8 cellular contexts compared by ENCODE assay signal in genomic region chr12:25130741-25131188, GRCh38.
DNase-seq lines count a peak whose midpoint lies in the region; ATAC-seq, FAIRE-seq and TF ChIP-seq lines count a peak whose summit lies in the region.

No MANE protein-coding gene starts in this region.

- H3K4me1 ChIP-seq in endothelial cell of umbilical vein (ENCODE audit: control insufficient read depth, extremely low read depth, insufficient read depth, low read length), result no peaks in the 10 kb centered on the region
- no peaks in the 10 kb centered on the region for H3K4me1 ChIP-seq in osteoblast (ENCODE audit: insufficient read depth, low read length)

- H3K36me3 Mint-ChIP-seq in CD14-positive monocyte, result no peaks in the 10 kb centered on the region

- FAIRE-seq in endothelial cell of umbilical vein (lab: Jason Lieb, UNC), result no peak

- TF ChIP-seq POLR2A in endothelial cell of umbilical vein (IDR thresholded peaks at IDR 0.05; ENCODE audit: low read depth, low read length), result no peak

- dilution Hi-C loops in endothelial cell of umbilical vein (cut with MboI; ENCODE audit: extremely low pct_ligation_motif_present, low sequenced_read_pairs), result no loop called here

- TF ChIP-seq CTCF in CD14-positive monocyte (IDR thresholded peaks at IDR 0.05), result peak; percentile 85
- peak; percentile 19 to 34 for TF ChIP-seq CTCF in endothelial cell of umbilical vein (IDR thresholded peaks at IDR 0.05; ENCODE audit: extremely low read depth in 1 of 2, insufficient read depth in 1 of 2, low read depth in 1 of 2, low read length in 2 of 2)
- TF ChIP-seq CTCF in osteoblast (IDR thresholded peaks at IDR 0.05; ENCODE audit: extremely low read depth, low read depth, low read length), result peak; percentile 63

- no TSS peak for BruUV-seq in endothelial cell of umbilical vein (replicated peaks; lab: Mats Ljungman, UMichigan)

- no peak overlapping the region for H3K9ac ChIP-seq in endothelial cell of umbilical vein (replicated peaks; ENCODE audit: extremely low read depth, insufficient read depth, low read length)

- CTCF ChIA-PET in endothelial cell of umbilical vein (lab: Charles Lee), result interaction anchor here (1.2 to 5.2 kb wide), 5 partner anchors 9 to 172 kb away, joined by 4 to 64 read pairs (median 10); no protein-coding TSS in a partner anchor

- H3K9me3 ChIP-seq in endothelial cell of umbilical vein (replicated peaks; ENCODE audit: control insufficient read depth, insufficient read depth, low read length) (no peaks in the 10 kb centered on the region), osteoblast (ENCODE audit: low read depth, low read length) (no peaks in the 10 kb centered on the region)

- H3K36me3 ChIP-seq in endothelial cell of umbilical vein (ENCODE audit: control insufficient read depth in 2 of 2, extremely low read depth in 1 of 2, insufficient read depth in 2 of 2, low read length in 2 of 2) (no peaks in the 10 kb centered on the region), osteoblast (ENCODE audit: insufficient read depth, low read length) (no peaks in the 10 kb centered on the region)

- POLR2A ChIA-PET in endothelial cell of umbilical vein (lab: Charles Lee), result no interaction called here

- no peaks in the 10 kb centered on the region for H3K9me3 Mint-ChIP-seq in CD14-positive monocyte

- H3K27me3 ChIP-seq in endothelial cell of umbilical vein (ENCODE audit: control insufficient read depth in 2 of 2, insufficient read depth in 2 of 2, low read length in 2 of 2), result peaks cover 0 to 2% of the 10 kb centered on the region in 2 experiments
- H3K27me3 ChIP-seq in osteoblast (ENCODE audit: insufficient read depth, low read length), result no peaks in the 10 kb centered on the region

- H3K4me3 ChIP-seq in endothelial cell of umbilical vein (replicated peaks in 1 of 3; ENCODE audit: insufficient read depth in 1 of 3, low read depth in 1 of 3, low read length in 3 of 3) (no peak overlapping the region), osteoblast (ENCODE audit: insufficient read depth, low read length) (no peak overlapping the region)

- H3K9me1 ChIP-seq in endothelial cell of umbilical vein (replicated peaks; ENCODE audit: control insufficient read depth, extremely low read depth, insufficient read depth, low read length), result no peaks in the 10 kb centered on the region

- H3K27ac Mint-ChIP-seq in CD14-positive monocyte, result no peak overlapping the region

- H3K4me2 ChIP-seq in endothelial cell of umbilical vein (ENCODE audit: insufficient read depth, low read length), result no peak overlapping the region
- no peak overlapping the region for H3K4me2 ChIP-seq in osteoblast (ENCODE audit: insufficient read depth, low read length)

- no peaks in the 10 kb centered on the region for H3K79me2 ChIP-seq in endothelial cell of umbilical vein (ENCODE audit: control insufficient read depth, insufficient read depth, low read length)
- no peaks in the 10 kb centered on the region for H3K79me2 ChIP-seq in osteoblast (ENCODE audit: insufficient read depth, low read length)

- H3K4me1 Mint-ChIP-seq in CD14-positive monocyte, result no peaks in the 10 kb centered on the region

- no peak overlapping the region for H2AFZ ChIP-seq in endothelial cell of umbilical vein (ENCODE audit: low read depth, low read length)
- no peak overlapping the region for H2AFZ ChIP-seq in osteoblast (ENCODE audit: low read length)

- H3K4me3 Mint-ChIP-seq in CD14-positive monocyte, result no peak overlapping the region

- H3K27me3 Mint-ChIP-seq in CD14-positive monocyte (ENCODE audit: low read depth in 3 of 3), result peaks cover 0 to 2% (median 0%) of the 10 kb centered on the region in 3 donors

- no peak overlapping the region for H3K27ac ChIP-seq in endothelial cell of umbilical vein (ENCODE audit: insufficient read depth, low read depth, low read length)
- no peak overlapping the region for H3K27ac ChIP-seq in osteoblast (ENCODE audit: low read depth, low read length)

- ATAC-seq in HG02981 (IDR thresholded peaks at IDR 0.05; ENCODE audit: unreplicated experiment), result no peak
- no peak for ATAC-seq in stimulated activated naive CD8-positive, alpha-beta T cell treated with anti-CD3 and anti-CD28 coated beads, Interleukin-15, Interleukin-2, amounts not matched to agents 100 U/mL and 50 U/mL, for 24 hours

- intact Hi-C loops in CD14-positive monocyte (cut with micrococcal nuclease) (loop anchor here (2.0 to 5.0 kb wide), 2 partner anchors 133 to 140 kb away; no protein-coding TSS in a partner anchor), endothelial cell of umbilical vein (cut with micrococcal nuclease) (loop anchor here (1.0 kb wide), 2 partner anchors 139 to 170 kb away; no protein-coding TSS in a partner anchor)

- DNase-seq in CD14-positive monocyte (ENCODE audit: low spot score), result no peak
- DNase-seq in HT-29 (ENCODE audit: low spot score), result peak; percentile 54
- peak; percentile 66 for DNase-seq in OCI-M1 (lab: John Stamatoyannopoulos, UW)
- peak; percentile 49 for DNase-seq in endothelial cell of umbilical vein (ENCODE audit: low read depth, low spot score)
- DNase-seq in osteoblast (ENCODE audit: insufficient read length, low spot score, missing footprints), result no peak
- no peak for DNase-seq in ecto neural progenitor cell (ENCODE audit: low spot score)
- no peak for DNase-seq in stimulated activated naive CD8-positive, alpha-beta T cell treated with anti-CD3 and anti-CD28 coated beads, Interleukin-15, Interleukin-2, amounts not matched to agents 100 U/mL and 50 U/mL, for 24 hours

- H4K20me1 ChIP-seq in endothelial cell of umbilical vein (replicated peaks; ENCODE audit: control insufficient read depth, extremely low read depth, insufficient read depth, low read length) (no peaks in the 10 kb centered on the region), osteoblast (ENCODE audit: insufficient read depth, low read length) (no peaks in the 10 kb centered on the region)

TF ChIP-seq in endothelial cell of umbilical vein, 7 proteins besides CTCF, POLR2A, EP300 and RAD21:
- no peak for TF ChIP-seq JUN (IDR thresholded peaks at IDR 0.05; ENCODE audit: borderline replicate concordance, insufficient read depth, insufficient read length, low read depth)
- no peak for TF ChIP-seq FOS (IDR thresholded peaks at IDR 0.05; ENCODE audit: borderline replicate concordance, insufficient read depth, low read length)
- no peak for TF ChIP-seq GATA2 (IDR thresholded peaks at IDR 0.05; ENCODE audit: insufficient read depth, insufficient read length, low read depth, low read length)
- TF ChIP-seq POLR2AphosphoS5 (IDR thresholded peaks at IDR 0.05; ENCODE audit: insufficient read depth, low read depth, low read length), result no peak
- no peak for TF ChIP-seq MYC (IDR thresholded peaks at IDR 0.05; ENCODE audit: low read depth, low read length)
TF ChIP-seq in endothelial cell of umbilical vein: peak in this region for 0.

Comparison
In these comparisons a context has a peak if more than half of its experiments do, and no peak if none do; other contexts are left out.
1. DNase-seq: peak in HT-29 (single experiment), OCI-M1 (single experiment) and endothelial cell of umbilical vein (single experiment); none in CD14-positive monocyte (single experiment), osteoblast (single experiment), ecto neural progenitor cell (single experiment) and stimulated activated naive CD8-positive, alpha-beta T cell treated with anti-CD3 and anti-CD28 coated beads, Interleukin-15, Interleukin-2, amounts not matched to agents 100 U/mL and 50 U/mL, for 24 hours (single experiment).
2. CTCF ChIP-seq: peak in every context shown above with its lines; median percentile 85 in CD14-positive monocyte; 63 in osteoblast; 26 in endothelial cell of umbilical vein.